ENCODE assay signal across 10 cellular contexts in genomic region chr15:40082195-40082868, GRCh38. TPM values are rescaled to one million over a fixed set of nuclear protein-coding genes. Genes with fewer than 3 reads are reported as not detected.
A peak's percentile ranks its signal among the peaks of the same experiment; 100 is the strongest.
DNase-seq lines count a peak whose midpoint lies in the region; ATAC-seq and TF ChIP-seq lines count a peak whose summit lies in the region.
"Had no signal": no experiment of that assay in that cellular context is flagged by ENCODE, and none has a peak within 500 bp of the region (broad histone marks: within the 10 kb centered on the region; RNA-seq: fewer than 3 reads in every experiment).

No MANE protein-coding gene starts in this region.

- no peak overlapping the region for H3K4me3 ChIP-seq in Loucy (ENCODE audit: low read length, poor library complexity, severe bottlenecking)
- peak overlapping the region in 58 of 59 donors; percentile 1 to 67 (median 44) for H3K4me3 ChIP-seq in dorsolateral prefrontal cortex
- no peak overlapping the region for H3K4me3 ChIP-seq in mucosa of descending colon
- H3K4me3 ChIP-seq in thymus (ENCODE audit: low read length), result no peak overlapping the region

- no peaks in the 10 kb centered on the region for H3K79me2 ChIP-seq in Loucy (ENCODE audit: insufficient read depth, low read length)

- peak overlapping the region; percentile 74; the same call in 1 of the 2 replicates for H2AFZ ChIP-seq in Loucy (ENCODE audit: low read length)

- 67% methylated on average over 12 of the region's 12 CpGs for WGBS in thymus

- H4K20me1 ChIP-seq in Loucy (ENCODE audit: insufficient read depth, low read length, poor library complexity, severe bottlenecking), result no peaks in the 10 kb centered on the region

- H3K4me2 ChIP-seq in Loucy (ENCODE audit: low read depth, low read length, poor library complexity, severe bottlenecking), result no peak overlapping the region

- H3K9me2 ChIP-seq in Loucy (replicated peaks; ENCODE audit: low read depth, low read length), result no peaks in the 10 kb centered on the region

- no peak for TF ChIP-seq CTCF in Loucy (conservative IDR thresholded peaks at IDR 0.05; ENCODE audit: low read length)
- no peak for TF ChIP-seq CTCF in dorsolateral prefrontal cortex (IDR thresholded peaks at IDR 0.05 in 54 of 56, conservative IDR thresholded peaks at IDR 0.05 in 2 of 56; ENCODE audit: low read depth in 1 of 56, partially characterized antibody in 56 of 56)
- no peak for TF ChIP-seq CTCF in mucosa of descending colon (IDR thresholded peaks at IDR 0.05)

- peak overlapping the region; percentile 27 for H3K9ac ChIP-seq in Loucy (ENCODE audit: low read depth, low read length, poor library complexity, severe bottlenecking)

- intact Hi-C loops in dorsolateral prefrontal cortex (cut with DNase I), result no loop called here
- intact Hi-C loops in mucosa of descending colon (cut with DNase I, micrococcal nuclease), result no loop called here

- H3F3A ChIP-seq in Loucy (ENCODE audit: low read depth), result no peaks in the 10 kb centered on the region

- ATAC-seq in mucosa of descending colon (peak; percentile 84), GM19452 (IDR thresholded peaks at IDR 0.05; ENCODE audit: unreplicated experiment) (no peak)

- DNase-seq in dorsolateral prefrontal cortex, result no peak
- DNase-seq in mucosa of descending colon, result peak; percentile 61 to 74 (median 62)
- DNase-seq in A172 (ENCODE audit: low spot score), result no peak
- no peak for DNase-seq in D341Med (ENCODE audit: low spot score)
- DNase-seq: activated T-cell treated with anti-CD3 and anti-CD28 coated beads for 4 hours; NCI-H524 treated with DMSO at 0.1 percent for 48 hours; stimulated activated CD4-positive, alpha-beta T cell treated with anti-CD3 and anti-CD28 coated beads, Interleukin-4, amount 100 ng/mL, for 24 hours had no signal

- H3K9me3 ChIP-seq in Loucy (ENCODE audit: insufficient read depth, low read depth, low read length), result no peaks in the 10 kb centered on the region
- H3K9me3 ChIP-seq in mucosa of descending colon, result no peaks in the 10 kb centered on the region
- no peaks in the 10 kb centered on the region for H3K9me3 ChIP-seq in thymus (ENCODE audit: control insufficient read depth)

- H3K27me3 ChIP-seq in Loucy (ENCODE audit: insufficient read depth, low read length, poor library complexity, severe bottlenecking) (no peaks in the 10 kb centered on the region), dorsolateral prefrontal cortex (peaks cover 0 to 4% (median 0%) of the 10 kb centered on the region in 45 donors), thymus (ENCODE audit: control insufficient read depth, insufficient read depth) (no peaks in the 10 kb centered on the region)

- peak overlapping the region in 43 of 59 donors; percentile 4 to 82 (median 64) for H3K27ac ChIP-seq in dorsolateral prefrontal cortex
- H3K27ac ChIP-seq in thymus (ENCODE audit: low read depth), result peak overlapping the region; percentile 59

- H3K4me1 ChIP-seq in Loucy (ENCODE audit: insufficient read depth, low read length, poor library complexity, severe bottlenecking), result peaks cover 35% of the 10 kb centered on the region
- H3K4me1 ChIP-seq in mucosa of descending colon (ENCODE audit: low read depth), result peaks cover 9% of the 10 kb centered on the region
- H3K4me1 ChIP-seq in thymus (ENCODE audit: control insufficient read depth, insufficient read depth, low read length), result peaks cover 39% of the 10 kb centered on the region

- H3K36me3 ChIP-seq in Loucy (ENCODE audit: insufficient read depth, low read length), result no peaks in the 10 kb centered on the region
- no peaks in the 10 kb centered on the region for H3K36me3 ChIP-seq in mucosa of descending colon (ENCODE audit: low read depth)
- no peaks in the 10 kb centered on the region for H3K36me3 ChIP-seq in thymus (ENCODE audit: control insufficient read depth, insufficient read depth)

RNA-seq across cellular contexts. Expression of gene BMF, which starts 26.3 kb away (rescaled TPM):
- total RNA-seq in dorsolateral prefrontal cortex, result 1 to 10 TPM in 117 of 120 experiments, under 1 TPM in 3; 0.89 to 7.2 (median 2.6) TPM
- 10 to 100 TPM; 12.6 to 32.1 (median 28.7) TPM for total RNA-seq in mucosa of descending colon
- 70.4 TPM for polyA plus RNA-seq in thymus
- total RNA-seq in A172 (2014; rRNA removed; shearing (Covaris generic)), result 0.83 and 1.8 TPM in 2 replicates

RNA-seq across cellular contexts. Expression of gene SRP14, which starts 43.4 kb away (rescaled TPM):
- total RNA-seq in dorsolateral prefrontal cortex (100 to 1,000 TPM; 118 to 280 (median 179) TPM), mucosa of descending colon (100 to 1,000 TPM; 131 to 154 (median 142) TPM)
- polyA plus RNA-seq in thymus, result 522 TPM
- total RNA-seq in A172 (2014; rRNA removed; shearing (Covaris generic)), result 337 and 421 TPM in 2 replicates

Comparison
In these comparisons a context has a peak if more than half of its experiments do, and no peak if none do; other contexts are left out.
1. H3K4me3 ChIP-seq: peak in dorsolateral prefrontal cortex (58 of 59); none in Loucy (single experiment), mucosa of descending colon (single experiment) and thymus (single experiment).
2. DNase-seq: peak in mucosa of descending colon (3 of 3); none in dorsolateral prefrontal cortex (0 of 10), A172 (single experiment) and D341Med (single experiment).